Comparison of ENCODE assay signal across 1 cellular context in the genomic region with DNA sequence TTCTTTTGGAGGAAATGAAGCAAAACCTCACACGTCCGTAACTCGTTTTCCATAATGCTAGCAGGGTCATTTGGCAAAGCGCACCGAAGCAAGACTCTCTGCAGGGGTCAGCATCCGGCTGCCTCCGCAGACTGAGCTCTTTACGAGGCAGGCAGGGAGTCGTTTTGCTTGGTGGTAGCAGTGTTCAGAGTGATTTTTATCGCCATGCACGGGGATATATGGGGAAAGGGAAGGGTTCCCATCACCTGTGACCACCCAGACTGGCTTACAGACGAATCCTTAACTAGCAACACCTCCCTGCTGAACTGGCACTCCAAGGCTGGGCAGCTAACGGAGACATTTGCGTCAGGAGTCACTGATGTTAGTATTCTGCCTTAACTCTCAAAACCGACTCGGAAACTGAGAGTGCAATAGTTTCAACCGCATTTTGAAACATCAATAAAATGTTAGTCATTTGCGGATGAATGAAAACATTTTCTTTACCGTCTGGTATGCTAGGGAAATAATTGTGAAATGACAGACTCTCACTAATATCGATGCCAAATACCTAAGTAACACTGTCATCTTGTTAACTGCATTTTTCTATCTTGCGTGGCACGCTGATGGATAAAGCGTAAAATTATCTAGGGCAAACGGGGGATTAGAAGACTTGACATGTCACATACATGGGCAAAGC.
TF ChIP-seq lines count a peak whose summit lies in the region.

No MANE protein-coding gene starts in this region.

TF ChIP-seq in GM12878, 131 proteins besides CTCF, POLR2A, EP300 and RAD21 (continued from another document and continues in another):
- TF ChIP-seq, protein P1, sequence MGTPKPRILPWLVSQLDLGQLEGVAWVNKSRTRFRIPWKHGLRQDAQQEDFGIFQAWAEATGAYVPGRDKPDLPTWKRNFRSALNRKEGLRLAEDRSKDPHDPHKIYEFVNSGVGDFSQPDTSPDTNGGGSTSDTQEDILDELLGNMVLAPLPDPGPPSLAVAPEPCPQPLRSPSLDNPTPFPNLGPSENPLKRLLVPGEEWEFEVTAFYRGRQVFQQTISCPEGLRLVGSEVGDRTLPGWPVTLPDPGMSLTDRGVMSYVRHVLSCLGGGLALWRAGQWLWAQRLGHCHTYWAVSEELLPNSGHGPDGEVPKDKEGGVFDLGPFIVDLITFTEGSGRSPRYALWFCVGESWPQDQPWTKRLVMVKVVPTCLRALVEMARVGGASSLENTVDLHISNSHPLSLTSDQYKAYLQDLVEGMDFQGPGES (IDR thresholded peaks at IDR 0.05), result no peak
- TF ChIP-seq CBX3 (IDR thresholded peaks at IDR 0.05; ENCODE audit: borderline replicate concordance, low read depth) (no peak), NFIC (IDR thresholded peaks at IDR 0.05; ENCODE audit: low read depth, low read length) (peak; percentile 69; the same call in 1 of the 2 replicates), SMC3 (IDR thresholded peaks at IDR 0.05; ENCODE audit: borderline replicate concordance, low read length) (no peak), RFX5 (IDR thresholded peaks at IDR 0.05; ENCODE audit: low read depth, low read length) (no peak), NFYA (IDR thresholded peaks at IDR 0.05; ENCODE audit: borderline replicate concordance, low read depth, low read length) (no peak), TCF12 (IDR thresholded peaks at IDR 0.05; ENCODE audit: low read depth, low read length) (no peak), ZNF274 (IDR thresholded peaks at IDR 0.05; ENCODE audit: insufficient read depth, insufficient read length) (no peak), CREB1 (IDR thresholded peaks at IDR 0.05; ENCODE audit: low read depth) (no peak), ZNF207 (IDR thresholded peaks at IDR 0.05; ENCODE audit: borderline replicate concordance) (no peak), CBFB (IDR thresholded peaks at IDR 0.05; ENCODE audit: low read depth) (0 out of 2 replicates have a peak, but pooled peaks have one; percentile 36), IKZF1 (conservative IDR thresholded peaks at IDR 0.05) (no peak), ETV6 (conservative IDR thresholded peaks at IDR 0.05 in 1 of 2, IDR thresholded peaks at IDR 0.05 in 1 of 2; ENCODE audit: borderline replicate concordance in 1 of 2, low read depth in 1 of 2) (0 out of 4 replicates have a peak, but pooled peaks of 1 of the 2 experiments have one; percentile 51), SP1 (IDR thresholded peaks at IDR 0.05; ENCODE audit: low read depth, low read length) (no peak), FOXM1 (IDR thresholded peaks at IDR 0.05; ENCODE audit: low read depth, low read length) (peak; percentile 41; the same call in 1 of the 2 replicates), TCF7 (IDR thresholded peaks at IDR 0.05; ENCODE audit: borderline replicate concordance) (peak; percentile 94), NR2F1 (conservative IDR thresholded peaks at IDR 0.05) (no peak), YY1 (IDR thresholded peaks at IDR 0.05; ENCODE audit: low read depth, low read length) (no peak), GABPA (IDR thresholded peaks at IDR 0.05; ENCODE audit: low read depth) (0 out of 2 replicates have a peak, but pooled peaks have one; percentile 43), PAX8 (IDR thresholded peaks at IDR 0.05) (no peak), RUNX3 (IDR thresholded peaks at IDR 0.05; ENCODE audit: low read length) (peak; percentile 92), ASH2L (IDR thresholded peaks at IDR 0.05; ENCODE audit: borderline replicate concordance, low read depth) (no peak), EED (IDR thresholded peaks at IDR 0.05; ENCODE audit: low read depth) (peak; percentile 43; the same call in 1 of the 2 replicates), STAT3 (IDR thresholded peaks at IDR 0.05; ENCODE audit: low read depth, low read length) (no peak), MYB (IDR thresholded peaks at IDR 0.05; ENCODE audit: borderline replicate concordance, low read depth, low read length) (no peak), PAX5 (IDR thresholded peaks at IDR 0.05; ENCODE audit: borderline replicate concordance, low read depth, low read length) (0 out of 2 replicates have a peak, but pooled peaks have one; percentile 27), SIN3A (IDR thresholded peaks at IDR 0.05; ENCODE audit: low read depth, low read length) (no peak), BMI1 (IDR thresholded peaks at IDR 0.05; ENCODE audit: borderline replicate concordance) (no peak), CREM (IDR thresholded peaks at IDR 0.05; ENCODE audit: low read depth) (peak; percentile 60; the same call in 1 of the 2 replicates), CBX5 (IDR thresholded peaks at IDR 0.05; ENCODE audit: low read depth) (peak; percentile 32; the same call in 1 of the 2 replicates), KDM1A (IDR thresholded peaks at IDR 0.05; ENCODE audit: borderline replicate concordance) (no peak), NR2C2 (IDR thresholded peaks at IDR 0.05; ENCODE audit: borderline replicate concordance, control insufficient read depth, insufficient read length, low read depth) (no peak), CHD1 (IDR thresholded peaks at IDR 0.05; ENCODE audit: low read depth, low read length) (no peak), FOXK2 (IDR thresholded peaks at IDR 0.05) (no peak), LARP7 (IDR thresholded peaks at IDR 0.05) (no peak), SUPT20H (IDR thresholded peaks at IDR 0.05; ENCODE audit: borderline replicate concordance, control insufficient read depth, low read depth, low read length) (no peak), HDAC2 (IDR thresholded peaks at IDR 0.05) (no peak), BACH1 (IDR thresholded peaks at IDR 0.05; ENCODE audit: borderline replicate concordance) (no peak), TBL1XR1 (IDR thresholded peaks at IDR 0.05; ENCODE audit: low read depth, low read length) (no peak), ZSCAN29 (IDR thresholded peaks at IDR 0.05) (no peak), IKZF2 (IDR thresholded peaks at IDR 0.05) (peak in 1 of 2 experiments; percentile 18; a peak in 1 of 4 replicates)
- TF ChIP-seq, protein P2, sequence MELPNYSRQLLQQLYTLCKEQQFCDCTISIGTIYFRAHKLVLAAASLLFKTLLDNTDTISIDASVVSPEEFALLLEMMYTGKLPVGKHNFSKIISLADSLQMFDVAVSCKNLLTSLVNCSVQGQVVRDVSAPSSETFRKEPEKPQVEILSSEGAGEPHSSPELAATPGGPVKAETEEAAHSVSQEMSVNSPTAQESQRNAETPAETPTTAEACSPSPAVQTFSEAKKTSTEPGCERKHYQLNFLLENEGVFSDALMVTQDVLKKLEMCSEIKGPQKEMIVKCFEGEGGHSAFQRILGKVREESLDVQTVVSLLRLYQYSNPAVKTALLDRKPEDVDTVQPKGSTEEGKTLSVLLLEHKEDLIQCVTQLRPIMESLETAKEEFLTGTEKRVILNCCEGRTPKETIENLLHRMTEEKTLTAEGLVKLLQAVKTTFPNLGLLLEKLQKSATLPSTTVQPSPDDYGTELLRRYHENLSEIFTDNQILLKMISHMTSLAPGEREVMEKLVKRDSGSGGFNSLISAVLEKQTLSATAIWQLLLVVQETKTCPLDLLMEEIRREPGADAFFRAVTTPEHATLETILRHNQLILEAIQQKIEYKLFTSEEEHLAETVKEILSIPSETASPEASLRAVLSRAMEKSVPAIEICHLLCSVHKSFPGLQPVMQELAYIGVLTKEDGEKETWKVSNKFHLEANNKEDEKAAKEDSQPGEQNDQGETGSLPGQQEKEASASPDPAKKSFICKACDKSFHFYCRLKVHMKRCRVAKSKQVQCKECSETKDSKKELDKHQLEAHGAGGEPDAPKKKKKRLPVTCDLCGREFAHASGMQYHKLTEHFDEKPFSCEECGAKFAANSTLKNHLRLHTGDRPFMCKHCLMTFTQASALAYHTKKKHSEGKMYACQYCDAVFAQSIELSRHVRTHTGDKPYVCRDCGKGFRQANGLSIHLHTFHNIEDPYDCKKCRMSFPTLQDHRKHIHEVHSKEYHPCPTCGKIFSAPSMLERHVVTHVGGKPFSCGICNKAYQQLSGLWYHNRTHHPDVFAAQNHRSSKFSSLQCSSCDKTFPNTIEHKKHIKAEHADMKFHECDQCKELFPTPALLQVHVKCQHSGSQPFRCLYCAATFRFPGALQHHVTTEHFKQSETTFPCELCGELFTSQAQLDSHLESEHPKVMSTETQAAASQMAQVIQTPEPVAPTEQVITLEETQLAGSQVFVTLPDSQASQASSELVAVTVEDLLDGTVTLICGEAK (IDR thresholded peaks at IDR 0.05; ENCODE audit: borderline replicate concordance), result no peak
- TF ChIP-seq, protein P3, sequence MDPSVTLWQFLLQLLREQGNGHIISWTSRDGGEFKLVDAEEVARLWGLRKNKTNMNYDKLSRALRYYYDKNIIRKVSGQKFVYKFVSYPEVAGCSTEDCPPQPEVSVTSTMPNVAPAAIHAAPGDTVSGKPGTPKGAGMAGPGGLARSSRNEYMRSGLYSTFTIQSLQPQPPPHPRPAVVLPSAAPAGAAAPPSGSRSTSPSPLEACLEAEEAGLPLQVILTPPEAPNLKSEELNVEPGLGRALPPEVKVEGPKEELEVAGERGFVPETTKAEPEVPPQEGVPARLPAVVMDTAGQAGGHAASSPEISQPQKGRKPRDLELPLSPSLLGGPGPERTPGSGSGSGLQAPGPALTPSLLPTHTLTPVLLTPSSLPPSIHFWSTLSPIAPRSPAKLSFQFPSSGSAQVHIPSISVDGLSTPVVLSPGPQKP (IDR thresholded peaks at IDR 0.05; ENCODE audit: low read depth, low read length), result no peak
- TF ChIP-seq, protein P4, sequence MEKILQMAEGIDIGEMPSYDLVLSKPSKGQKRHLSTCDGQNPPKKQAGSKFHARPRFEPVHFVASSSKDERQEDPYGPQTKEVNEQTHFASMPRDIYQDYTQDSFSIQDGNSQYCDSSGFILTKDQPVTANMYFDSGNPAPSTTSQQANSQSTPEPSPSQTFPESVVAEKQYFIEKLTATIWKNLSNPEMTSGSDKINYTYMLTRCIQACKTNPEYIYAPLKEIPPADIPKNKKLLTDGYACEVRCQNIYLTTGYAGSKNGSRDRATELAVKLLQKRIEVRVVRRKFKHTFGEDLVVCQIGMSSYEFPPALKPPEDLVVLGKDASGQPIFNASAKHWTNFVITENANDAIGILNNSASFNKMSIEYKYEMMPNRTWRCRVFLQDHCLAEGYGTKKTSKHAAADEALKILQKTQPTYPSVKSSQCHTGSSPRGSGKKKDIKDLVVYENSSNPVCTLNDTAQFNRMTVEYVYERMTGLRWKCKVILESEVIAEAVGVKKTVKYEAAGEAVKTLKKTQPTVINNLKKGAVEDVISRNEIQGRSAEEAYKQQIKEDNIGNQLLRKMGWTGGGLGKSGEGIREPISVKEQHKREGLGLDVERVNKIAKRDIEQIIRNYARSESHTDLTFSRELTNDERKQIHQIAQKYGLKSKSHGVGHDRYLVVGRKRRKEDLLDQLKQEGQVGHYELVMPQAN (conservative IDR thresholded peaks at IDR 0.05), result no peak
- TF ChIP-seq, protein P5, sequence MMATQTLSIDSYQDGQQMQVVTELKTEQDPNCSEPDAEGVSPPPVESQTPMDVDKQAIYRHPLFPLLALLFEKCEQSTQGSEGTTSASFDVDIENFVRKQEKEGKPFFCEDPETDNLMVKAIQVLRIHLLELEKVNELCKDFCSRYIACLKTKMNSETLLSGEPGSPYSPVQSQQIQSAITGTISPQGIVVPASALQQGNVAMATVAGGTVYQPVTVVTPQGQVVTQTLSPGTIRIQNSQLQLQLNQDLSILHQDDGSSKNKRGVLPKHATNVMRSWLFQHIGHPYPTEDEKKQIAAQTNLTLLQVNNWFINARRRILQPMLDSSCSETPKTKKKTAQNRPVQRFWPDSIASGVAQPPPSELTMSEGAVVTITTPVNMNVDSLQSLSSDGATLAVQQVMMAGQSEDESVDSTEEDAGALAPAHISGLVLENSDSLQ (IDR thresholded peaks at IDR 0.05), result no peak
- TF ChIP-seq, protein P6, sequence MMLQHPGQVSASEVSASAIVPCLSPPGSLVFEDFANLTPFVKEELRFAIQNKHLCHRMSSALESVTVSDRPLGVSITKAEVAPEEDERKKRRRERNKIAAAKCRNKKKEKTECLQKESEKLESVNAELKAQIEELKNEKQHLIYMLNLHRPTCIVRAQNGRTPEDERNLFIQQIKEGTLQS (IDR thresholded peaks at IDR 0.05; ENCODE audit: borderline replicate concordance, extremely low read depth, low read depth, low read length), result no peak
- TF ChIP-seq, protein P7, sequence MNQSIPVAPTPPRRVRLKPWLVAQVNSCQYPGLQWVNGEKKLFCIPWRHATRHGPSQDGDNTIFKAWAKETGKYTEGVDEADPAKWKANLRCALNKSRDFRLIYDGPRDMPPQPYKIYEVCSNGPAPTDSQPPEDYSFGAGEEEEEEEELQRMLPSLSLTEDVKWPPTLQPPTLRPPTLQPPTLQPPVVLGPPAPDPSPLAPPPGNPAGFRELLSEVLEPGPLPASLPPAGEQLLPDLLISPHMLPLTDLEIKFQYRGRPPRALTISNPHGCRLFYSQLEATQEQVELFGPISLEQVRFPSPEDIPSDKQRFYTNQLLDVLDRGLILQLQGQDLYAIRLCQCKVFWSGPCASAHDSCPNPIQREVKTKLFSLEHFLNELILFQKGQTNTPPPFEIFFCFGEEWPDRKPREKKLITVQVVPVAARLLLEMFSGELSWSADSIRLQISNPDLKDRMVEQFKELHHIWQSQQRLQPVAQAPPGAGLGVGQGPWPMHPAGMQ (IDR thresholded peaks at IDR 0.05; ENCODE audit: borderline replicate concordance), result no peak
- TF ChIP-seq, protein P8, sequence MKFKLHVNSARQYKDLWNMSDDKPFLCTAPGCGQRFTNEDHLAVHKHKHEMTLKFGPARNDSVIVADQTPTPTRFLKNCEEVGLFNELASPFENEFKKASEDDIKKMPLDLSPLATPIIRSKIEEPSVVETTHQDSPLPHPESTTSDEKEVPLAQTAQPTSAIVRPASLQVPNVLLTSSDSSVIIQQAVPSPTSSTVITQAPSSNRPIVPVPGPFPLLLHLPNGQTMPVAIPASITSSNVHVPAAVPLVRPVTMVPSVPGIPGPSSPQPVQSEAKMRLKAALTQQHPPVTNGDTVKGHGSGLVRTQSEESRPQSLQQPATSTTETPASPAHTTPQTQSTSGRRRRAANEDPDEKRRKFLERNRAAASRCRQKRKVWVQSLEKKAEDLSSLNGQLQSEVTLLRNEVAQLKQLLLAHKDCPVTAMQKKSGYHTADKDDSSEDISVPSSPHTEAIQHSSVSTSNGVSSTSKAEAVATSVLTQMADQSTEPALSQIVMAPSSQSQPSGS (IDR thresholded peaks at IDR 0.05; ENCODE audit: low read length), result peak; percentile 40; the same call in 1 of the 2 replicates
